In the genomic region with DNA sequence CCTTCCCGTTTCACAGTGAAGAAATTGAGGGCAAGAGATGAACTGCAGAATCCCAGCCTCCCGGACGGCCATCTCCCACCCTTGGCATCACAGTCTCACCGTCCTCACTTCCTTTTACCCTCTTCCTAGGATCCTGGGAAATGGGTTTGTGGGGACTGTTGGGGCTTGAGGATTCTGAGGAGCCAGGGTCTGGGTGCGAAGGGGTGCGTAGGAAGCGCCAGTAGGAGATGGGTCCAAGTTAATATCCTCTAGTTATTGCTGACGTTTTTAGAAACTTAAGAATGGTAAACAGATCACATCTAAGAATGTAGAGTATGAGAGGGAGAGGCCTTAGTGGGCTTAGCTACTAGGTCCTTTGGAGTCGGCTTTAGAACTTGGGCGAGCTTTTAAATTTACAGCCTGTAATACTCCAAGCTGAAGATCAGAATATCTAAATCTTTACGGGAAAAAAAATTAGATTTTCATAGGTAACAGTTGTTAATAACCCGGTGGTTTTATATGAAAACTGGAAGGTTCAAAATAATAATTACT, we compare ENCODE assay signal across 8 cellular contexts. TPM values are rescaled to one million over a fixed set of nuclear protein-coding genes. Genes with fewer than 3 reads are reported as not detected.
DNase-seq lines count a peak whose midpoint lies in the region; ATAC-seq and TF ChIP-seq lines count a peak whose summit lies in the region.

No MANE protein-coding gene starts in this region.

- peak; percentile 23 for DNase-seq in HEK293T (ENCODE audit: extremely low spot score)
- DNase-seq in activated CD8-positive, alpha-beta T cell treated with anti-CD3 and anti-CD28 coated beads for 36 hours: peak; percentile 5
- DNase-seq in stimulated activated naive CD8-positive, alpha-beta T cell treated with anti-CD3 and anti-CD28 coated beads, Interleukin-15, Interleukin-2, amounts not matched to agents 100 U/mL and 50 U/mL, for 24 hours: no peak
- no peak for DNase-seq in NCI-H524 treated with DMSO at 0.1 percent for 48 hours (lab: John Stamatoyannopoulos, UW)
- DNase-seq in NCI-H1092 treated with DMSO at 0.1 percent for 48 hours (lab: John Stamatoyannopoulos, UW): no peak
- no peak for DNase-seq in MV-4-11 (lab: John Stamatoyannopoulos, UW)

- H3K27ac ChIP-seq in BLaER1 treated with 17β-estradiol and CSF1 and Interleukin-3, amounts not matched to agents 10 nM and 100 nM: peak overlapping the region; percentile 68 to 89 (median 82)

- H3K9me3 Mint-ChIP-seq in activated CD8-positive, alpha-beta T cell treated with anti-CD3 and anti-CD28 coated beads for 36 hours: no peaks in the 10 kb centered on the region

- H3K27ac Mint-ChIP-seq in activated CD8-positive, alpha-beta T cell treated with anti-CD3 and anti-CD28 coated beads for 36 hours: peak overlapping the region; percentile 86

- no peak for TF ChIP-seq CTCF in activated CD8-positive, alpha-beta T cell treated with anti-CD3 and anti-CD28 coated beads for 36 hours (IDR thresholded peaks at IDR 0.05)

- peaks cover 31 to 46% (median 40%) of the 10 kb centered on the region in 11 experiments for H3K36me3 ChIP-seq in BLaER1 treated with 17β-estradiol and CSF1 and Interleukin-3, amounts not matched to agents 10 nM and 100 nM

- H3K27me3 ChIP-seq in BLaER1 treated with 17β-estradiol and CSF1 and Interleukin-3, amounts not matched to agents 10 nM and 100 nM: no peaks in the 10 kb centered on the region

- ATAC-seq in activated CD8-positive, alpha-beta T cell treated with anti-CD3 and anti-CD28 coated beads for 36 hours: no peak
- ATAC-seq in stimulated activated naive CD8-positive, alpha-beta T cell treated with anti-CD3 and anti-CD28 coated beads, Interleukin-15, Interleukin-2, amounts not matched to agents 100 U/mL and 50 U/mL, for 24 hours: peak; percentile 2

- intact Hi-C loops in activated CD8-positive, alpha-beta T cell treated with anti-CD3 and anti-CD28 coated beads for 36 hours (cut with micrococcal nuclease): no loop called here

- POLR2A ChIA-PET in HEK293T (lab: Yijun Ruan, JAX): interaction anchor here (0.8 to 2.4 kb wide), 5 partner anchors 10 to 116 kb away, joined by 3 to 11 read pairs (median 5); no protein-coding TSS in a partner anchor
- POLR2A ChIA-PET in activated CD8-positive, alpha-beta T cell treated with anti-CD3 and anti-CD28 coated beads for 36 hours (lab: Charles Lee): interaction anchor here (0.7 to 1.7 kb wide), 6 partner anchors 13 to 231 kb away, joined by 3 to 12 read pairs (median 4); no protein-coding TSS in a partner anchor

- H3K27me3 Mint-ChIP-seq in activated CD8-positive, alpha-beta T cell treated with anti-CD3 and anti-CD28 coated beads for 36 hours: no peaks in the 10 kb centered on the region

- CTCF ChIA-PET in HEK293T (lab: Yijun Ruan, JAX): interaction anchor here (1.2 kb wide), 1 partner anchor 27 kb away, joined by 3 read pairs; no protein-coding TSS in a partner anchor
- CTCF ChIA-PET in activated CD8-positive, alpha-beta T cell treated with anti-CD3 and anti-CD28 coated beads for 36 hours (lab: Charles Lee): interaction anchor here (1.2 to 6.1 kb wide), 4 partner anchors 10 to 46 kb away, joined by 3 to 31 read pairs (median 6); no protein-coding TSS in a partner anchor

- peak overlapping the region; percentile 82 to 94 (median 88) for H3K9ac ChIP-seq in BLaER1 treated with 17β-estradiol and CSF1 and Interleukin-3, amounts not matched to agents 10 nM and 100 nM

- peaks cover 0 to 5% (median 0%) of the 10 kb centered on the region in 11 experiments; a peak in 3 of 22 replicates for H3K9me3 ChIP-seq in BLaER1 treated with 17β-estradiol and CSF1 and Interleukin-3, amounts not matched to agents 10 nM and 100 nM (replicated peaks in 1 of 11)

- peak overlapping the region; percentile 82 to 95 (median 89) for H3K4me2 ChIP-seq in BLaER1 treated with 17β-estradiol and CSF1 and Interleukin-3, amounts not matched to agents 10 nM and 100 nM

- peaks cover 14 to 30% (median 22%) of the 10 kb centered on the region in 10 experiments for H3K4me1 ChIP-seq in BLaER1 treated with 17β-estradiol and CSF1 and Interleukin-3, amounts not matched to agents 10 nM and 100 nM

- H3K36me3 Mint-ChIP-seq in activated CD8-positive, alpha-beta T cell treated with anti-CD3 and anti-CD28 coated beads for 36 hours (ENCODE audit: low read depth): peaks cover 30% of the 10 kb centered on the region

- H3K4me3 Mint-ChIP-seq in activated CD8-positive, alpha-beta T cell treated with anti-CD3 and anti-CD28 coated beads for 36 hours: peak overlapping the region; percentile 97

- peak overlapping the region; percentile 80 to 99 (median 91) for H3K4me3 ChIP-seq in BLaER1 treated with 17β-estradiol and CSF1 and Interleukin-3, amounts not matched to agents 10 nM and 100 nM
- peak overlapping the region; percentile 98 for H3K4me3 ChIP-seq in iPS-11a (ENCODE audit: low read depth, low read length)

- peaks cover 0 to 26% (median 5%) of the 10 kb centered on the region in 11 experiments; a peak in 7 of 22 replicates for H4K20me1 ChIP-seq in BLaER1 treated with 17β-estradiol and CSF1 and Interleukin-3, amounts not matched to agents 10 nM and 100 nM

- H3K4me1 Mint-ChIP-seq in activated CD8-positive, alpha-beta T cell treated with anti-CD3 and anti-CD28 coated beads for 36 hours (ENCODE audit: low read depth): peaks cover 41% of the 10 kb centered on the region

TF ChIP-seq in HEK293T, 16 proteins besides CTCF, POLR2A, EP300 and RAD21:
- no peak for TF ChIP-seq L3MBTL2 (conservative IDR thresholded peaks at IDR 0.05)
- no peak for TF ChIP-seq ZNF384 (IDR thresholded peaks at IDR 0.05)
- no peak for TF ChIP-seq SUZ12 (IDR thresholded peaks at IDR 0.05)
- no peak for TF ChIP-seq FOXA1 (IDR thresholded peaks at IDR 0.05)
- TF ChIP-seq FOXM1 (IDR thresholded peaks at IDR 0.05; ENCODE audit: borderline replicate concordance): no peak
- TF ChIP-seq ELF4 (IDR thresholded peaks at IDR 0.05): no peak
- TF ChIP-seq ARNT (IDR thresholded peaks at IDR 0.05): no peak
- no peak for TF ChIP-seq NFRKB (IDR thresholded peaks at IDR 0.05)
- TF ChIP-seq LEF1 (IDR thresholded peaks at IDR 0.05; ENCODE audit: borderline replicate concordance): no peak
- no peak for TF ChIP-seq BHLHE40 (IDR thresholded peaks at IDR 0.05; ENCODE audit: borderline replicate concordance)
- no peak for TF ChIP-seq HDGF (IDR thresholded peaks at IDR 0.05; ENCODE audit: borderline replicate concordance)
- no peak for TF ChIP-seq SP1 (IDR thresholded peaks at IDR 0.05)
- TF ChIP-seq CTBP1 (IDR thresholded peaks at IDR 0.05; ENCODE audit: borderline replicate concordance): no peak
- TF ChIP-seq, protein P1, sequence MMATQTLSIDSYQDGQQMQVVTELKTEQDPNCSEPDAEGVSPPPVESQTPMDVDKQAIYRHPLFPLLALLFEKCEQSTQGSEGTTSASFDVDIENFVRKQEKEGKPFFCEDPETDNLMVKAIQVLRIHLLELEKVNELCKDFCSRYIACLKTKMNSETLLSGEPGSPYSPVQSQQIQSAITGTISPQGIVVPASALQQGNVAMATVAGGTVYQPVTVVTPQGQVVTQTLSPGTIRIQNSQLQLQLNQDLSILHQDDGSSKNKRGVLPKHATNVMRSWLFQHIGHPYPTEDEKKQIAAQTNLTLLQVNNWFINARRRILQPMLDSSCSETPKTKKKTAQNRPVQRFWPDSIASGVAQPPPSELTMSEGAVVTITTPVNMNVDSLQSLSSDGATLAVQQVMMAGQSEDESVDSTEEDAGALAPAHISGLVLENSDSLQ (IDR thresholded peaks at IDR 0.05): no peak
- TF ChIP-seq FOXK2 (IDR thresholded peaks at IDR 0.05): no peak
- no peak for TF ChIP-seq TARDBP (IDR thresholded peaks at IDR 0.05)

RNA-seq across cellular contexts. Expression of a gene that starts 0.7 kb away (rescaled TPM):
- total RNA-seq in activated CD8-positive, alpha-beta T cell treated with anti-CD3 and anti-CD28 coated beads for 36 hours: 100 to 1,000 TPM in 1 of 2 experiments, 10 to 100 TPM in 1; 99.1 to 101 TPM

RNA-seq across cellular contexts. Expression of a gene that starts 53.3 kb away (rescaled TPM):
- total RNA-seq in activated CD8-positive, alpha-beta T cell treated with anti-CD3 and anti-CD28 coated beads for 36 hours: 1 to 10 TPM; 1.2 to 1.5 TPM

Comparison
In these comparisons a context has a peak if more than half of its experiments do, and no peak if none do; other contexts are left out.
1. DNase-seq: peak in HEK293T (single experiment) and activated CD8-positive, alpha-beta T cell treated with anti-CD3 and anti-CD28 coated beads for 36 hours (single experiment); none in stimulated activated naive CD8-positive, alpha-beta T cell treated with anti-CD3 and anti-CD28 coated beads, Interleukin-15, Interleukin-2, amounts not matched to agents 100 U/mL and 50 U/mL, for 24 hours (single experiment), NCI-H524 treated with DMSO at 0.1 percent for 48 hours (single experiment), NCI-H1092 treated with DMSO at 0.1 percent for 48 hours (single experiment) and MV-4-11 (single experiment).